ENCODE assay signal across 8 cellular contexts in genomic region chr10:16817125-16818019, GRCh38. TPM values are rescaled to one million over a fixed set of nuclear protein-coding genes. Genes with fewer than 3 reads are reported as not detected.
DNase-seq lines count a peak whose midpoint lies in the region; ATAC-seq, FAIRE-seq and TF ChIP-seq lines count a peak whose summit lies in the region.

Gene RSU1, minus strand, starts transcription at chr10:16817424. Its CDS starts 343 bp downstream, at chr10:16817081.

- DNase-seq in AG10803 (ENCODE audit: low read depth) (peak; percentile 100), NCI-H460 (ENCODE audit: extremely low read depth, low read depth) (peak; percentile 98), cerebellar nuclear complex (lab: John Stamatoyannopoulos, UW) (peak; percentile 98)
- peak; percentile 99 for DNase-seq in activated CD4-positive, CD25-positive, alpha-beta regulatory T cell treated with anti-CD3 and anti-CD28 coated beads, Interleukin-2, amount 50 U/mL, for 72 hours
- peak; percentile 99 for DNase-seq in stimulated activated CD4-positive, alpha-beta T cell treated with anti-CD3 and anti-CD28 coated beads, Interleukin-12 subunit alpha, Interleukin-12 subunit beta, amount 100 ng/mL, for 4 hours

- ATAC-seq in GM19043 (IDR thresholded peaks at IDR 0.05; ENCODE audit: low read depth, unreplicated experiment) (peak; percentile 97), HG03378 (IDR thresholded peaks at IDR 0.05; ENCODE audit: unreplicated experiment) (peak; percentile 99)

- peak; percentile 98 for FAIRE-seq in islet of Langerhans (lab: Jason Lieb, UNC)

- no peak for TF ChIP-seq CTCF in AG10803 (conservative IDR thresholded peaks at IDR 0.05; ENCODE audit: low read length)

- peak within 1 kb of the TSS; percentile 99 for H3K4me3 ChIP-seq in AG10803 (ENCODE audit: low read length)

RNA-seq across cellular contexts. Expression of gene RSU1, which starts in this region (rescaled TPM):
- total RNA-seq in NCI-H460 (2014; rRNA removed; shearing (Covaris generic)) = 35.2 and 36.2 TPM in 2 replicates
- polyA plus RNA-seq in NCI-H460 (2014; cell fraction: nucleus; rRNA removed) = 17.6 and 26.9 TPM in 2 replicates

Comparison
In these comparisons a context has a peak if more than half of its experiments do, and no peak if none do; other contexts are left out.
1. Peak in every context shown above with its lines: DNase-seq, ATAC-seq and H3K4me3 ChIP-seq.